8 cellular contexts compared by ENCODE assay signal in genomic region chr17:76671912-76672262, GRCh38. TPM values are rescaled to one million over a fixed set of nuclear protein-coding genes. Genes with fewer than 3 reads are reported as not detected.
DNase-seq lines count a peak whose midpoint lies in the region; ATAC-seq and TF ChIP-seq lines count a peak whose summit lies in the region.

No MANE protein-coding gene starts in this region.

- peak overlapping the region; percentile 61 for H2AFZ ChIP-seq in fibroblast of lung (ENCODE audit: low read length)

- H3K27ac ChIP-seq in Panc1 (ENCODE audit: low read length) = peak overlapping the region; percentile 99
- peak overlapping the region; percentile 58 for H3K27ac ChIP-seq in fibroblast of lung (ENCODE audit: insufficient read depth, low read length)
- H3K27ac ChIP-seq in prostate gland = peak overlapping the region; percentile 76 to 77

- intact Hi-C loops in Panc1 (cut with micrococcal nuclease; ENCODE audit: unreplicated experiment) = no loop called here
- intact Hi-C loops in prostate gland (cut with DNase I) = loop anchor here (5.0 kb wide), 2 partner anchors 40 to 115 kb away; partner anchors contain the start of gene MXRA7

- peak overlapping the region; percentile 23 for H3K9ac ChIP-seq in fibroblast of lung (ENCODE audit: insufficient read depth, low read length)

- no peaks in the 10 kb centered on the region for H4K20me1 ChIP-seq in fibroblast of lung (ENCODE audit: control insufficient read depth, extremely low read depth, insufficient read depth, low read length)

- peak; percentile 42 for TF ChIP-seq POLR2A in prostate gland (IDR thresholded peaks at IDR 0.05)

- under 1% methylated on average over 19 of the region's 19 CpGs for WGBS in prostate gland

- H3K9me3 ChIP-seq in Panc1 (ENCODE audit: control insufficient read depth, insufficient read depth, low read depth, low read length) (no peaks in the 10 kb centered on the region), fibroblast of lung (ENCODE audit: control insufficient read depth, insufficient read depth, low read depth, low read length) (no peaks in the 10 kb centered on the region), prostate gland (no peaks in the 10 kb centered on the region)

- H3K36me3 ChIP-seq in Panc1 (ENCODE audit: control insufficient read depth, insufficient read depth, low read length) (peaks cover 2% of the 10 kb centered on the region; the same call in 1 of the 2 replicates), fibroblast of lung (ENCODE audit: control insufficient read depth, insufficient read depth, low read length) (peaks cover 2% of the 10 kb centered on the region), prostate gland (no peaks in the 10 kb centered on the region)

- in situ Hi-C loops in Panc1 (cut with HindIII; ENCODE audit: low pct_unique_long_range_greater_than_20kb, low sequenced_read_pairs) = no loop called here

- DNase-seq in Panc1 (ENCODE audit: low read depth, low spot score) = no peak
- DNase-seq in fibroblast of lung (ENCODE audit: low read depth in 2 of 2) = no peak
- no peak for DNase-seq in prostate gland (ENCODE audit: low spot score)
- no peak for DNase-seq in nucleus accumbens (lab: John Stamatoyannopoulos, UW)
- DNase-seq in SW 1271 (lab: John Stamatoyannopoulos, UW) = no peak
- no peak for DNase-seq in GM19238 (ENCODE audit: insufficient read length, low spot score)
- DNase-seq in stimulated activated naive CD4-positive, alpha-beta T cell (lab: John Stamatoyannopoulos, UW) = no peak

- no TSS peak for BruUV-seq in Panc1 (replicated peaks; lab: Mats Ljungman, UMichigan)

- CTCF ChIA-PET in Panc1 (lab: Charles Lee) = interaction anchor here (0.7 to 1.4 kb wide), 4 partner anchors 10 to 229 kb away, joined by 3 to 6 read pairs (median 4); no protein-coding TSS in a partner anchor

- POLR2A ChIA-PET in Panc1 (lab: Charles Lee) = no interaction called here

- H3K27me3 ChIP-seq in Panc1 (ENCODE audit: control insufficient read depth, insufficient read depth, low read length) (no peaks in the 10 kb centered on the region), fibroblast of lung (ENCODE audit: control insufficient read depth, insufficient read depth, low read length) (no peaks in the 10 kb centered on the region), prostate gland (replicated peaks; ENCODE audit: insufficient read depth) (no peaks in the 10 kb centered on the region)

- H3K4me1 ChIP-seq in Panc1 (ENCODE audit: control insufficient read depth, insufficient read depth, low read length) (peaks cover 16% of the 10 kb centered on the region), fibroblast of lung (ENCODE audit: control insufficient read depth, extremely low read depth, insufficient read depth, low read length) (peaks cover 9% of the 10 kb centered on the region), prostate gland (replicated peaks) (no peaks in the 10 kb centered on the region)

- peak overlapping the region; percentile 88 for H3K4me2 ChIP-seq in fibroblast of lung (ENCODE audit: extremely low read depth, insufficient read depth, low read length)

- no peak for TF ChIP-seq CTCF in Panc1 (IDR thresholded peaks at IDR 0.05)
- TF ChIP-seq CTCF in fibroblast of lung (conservative IDR thresholded peaks at IDR 0.05 in 1 of 2, IDR thresholded peaks at IDR 0.05 in 1 of 2; ENCODE audit: low read depth in 1 of 2, low read length in 2 of 2) = no peak
- peak in 1 of 4 experiments; percentile 24 for TF ChIP-seq CTCF in prostate gland (IDR thresholded peaks at IDR 0.05)

- ATAC-seq in GM21423 (IDR thresholded peaks at IDR 0.05; ENCODE audit: unreplicated experiment) (peak; percentile 15), Panc1 (peak; percentile 36)

- H3K4me3 ChIP-seq in Panc1 (ENCODE audit: low read depth in 2 of 2, low read length in 2 of 2) = peak overlapping the region; percentile 82 to 94
- H3K4me3 ChIP-seq in fibroblast of lung (replicated peaks in 1 of 4; ENCODE audit: control extremely low read depth in 1 of 4, insufficient read depth in 1 of 4, low read depth in 3 of 4, low read length in 4 of 4) = peak overlapping the region; percentile 63 to 93 (median 68)
- peak overlapping the region; percentile 40 to 41 for H3K4me3 ChIP-seq in prostate gland

- H3K79me2 ChIP-seq in fibroblast of lung (ENCODE audit: control insufficient read depth, insufficient read depth, low read length) = no peaks in the 10 kb centered on the region

RNA-seq across cellular contexts. Expression of gene ST6GALNAC1, which starts 28.3 kb away (rescaled TPM):
- total RNA-seq in Panc1 (2021; ENCODE audit: unreplicated experiment) = 0.15 TPM
- polyA plus RNA-seq in Panc1 (2012; ENCODE audit: insufficient read length) = not detected
- total RNA-seq in fibroblast of lung = not detected in 2 replicates
- polyA plus RNA-seq in fibroblast of lung = not detected in 2 replicates
- polyA plus RNA-seq in fibroblast of lung (2012) = not detected in 2 replicates
- not detected in 2 replicates for polyA minus RNA-seq in fibroblast of lung (ENCODE audit: low replicate concordance)
- total RNA-seq in prostate gland = 10 to 100 TPM in 1 of 2 donors, 1 to 10 TPM in 1; 8.4 to 27.2 TPM

RNA-seq across cellular contexts. Expression of gene MXRA7, which starts 38.9 kb away (rescaled TPM):
- 77.9 TPM for total RNA-seq in Panc1 (2021; ENCODE audit: unreplicated experiment)
- 88.4 TPM for polyA plus RNA-seq in Panc1 (2012; ENCODE audit: insufficient read length)
- 127 and 142 TPM in 2 replicates for total RNA-seq in fibroblast of lung
- 215 and 307 TPM in 2 replicates for polyA plus RNA-seq in fibroblast of lung
- 189 and 250 TPM in 2 replicates for polyA plus RNA-seq in fibroblast of lung (2012)
- 200 and 284 TPM in 2 replicates for polyA minus RNA-seq in fibroblast of lung (ENCODE audit: low replicate concordance)
- total RNA-seq in prostate gland = 100 to 1,000 TPM in 1 of 2 donors, 10 to 100 TPM in 1; 76.1 to 285 TPM

RNA-seq across cellular contexts. Expression of gene JMJD6, which starts 54.5 kb away (rescaled TPM):
- 60.0 TPM for total RNA-seq in Panc1 (2021; ENCODE audit: unreplicated experiment)
- 54.8 TPM for polyA plus RNA-seq in Panc1 (2012; ENCODE audit: insufficient read length)
- total RNA-seq in fibroblast of lung = 13.6 and 16.2 TPM in 2 replicates
- 16.5 and 17.7 TPM in 2 replicates for polyA plus RNA-seq in fibroblast of lung
- 36.7 and 39.6 TPM in 2 replicates for polyA plus RNA-seq in fibroblast of lung (2012)
- 32.0 and 51.9 TPM in 2 replicates for polyA minus RNA-seq in fibroblast of lung (ENCODE audit: low replicate concordance)
- 10 to 100 TPM; 17.7 to 40.5 TPM for total RNA-seq in prostate gland

RNA-seq across cellular contexts. Expression of gene METTL23, which starts 54.8 kb away (rescaled TPM):
- total RNA-seq in Panc1 (2021; ENCODE audit: unreplicated experiment) = 42.8 TPM
- 28.6 TPM for polyA plus RNA-seq in Panc1 (2012; ENCODE audit: insufficient read length)
- total RNA-seq in fibroblast of lung = 21.1 and 26.4 TPM in 2 replicates
- polyA plus RNA-seq in fibroblast of lung = 34.5 and 35.1 TPM in 2 replicates
- 28.1 and 31.8 TPM in 2 replicates for polyA plus RNA-seq in fibroblast of lung (2012)
- 9.5 and 15.8 TPM in 2 replicates for polyA minus RNA-seq in fibroblast of lung (ENCODE audit: low replicate concordance)
- total RNA-seq in prostate gland = 10 to 100 TPM; 39.5 to 47.9 TPM
